8 cellular contexts compared by ENCODE assay signal in genomic region chr13:42040730-42041016, GRCh38. TPM values are rescaled to one million over a fixed set of nuclear protein-coding genes. Genes with fewer than 3 reads are reported as not detected.
DNase-seq lines count a peak whose midpoint lies in the region; ATAC-seq, FAIRE-seq and TF ChIP-seq lines count a peak whose summit lies in the region.

No MANE protein-coding gene starts in this region.

- H3K27ac Mint-ChIP-seq in memory B cell = no peak overlapping the region

- BruUV-seq in HCT116 (replicated peaks; lab: Mats Ljungman, UMichigan) = no TSS peak

- POLR2A ChIA-PET in A549 (lab: Yijun Ruan, JAX) (interaction anchor here (2.1 kb wide), 1 partner anchor 80 kb away, joined by 9 read pairs; the partner anchor contains the start of gene VWA8), HCT116 (lab: Charles Lee) (no interaction called here)

- TF ChIP-seq CTCF in A549 (IDR thresholded peaks at IDR 0.05) = no peak
- TF ChIP-seq CTCF in HCT116 (IDR thresholded peaks at IDR 0.05 in 2 of 3, conservative IDR thresholded peaks at IDR 0.05 in 1 of 3; ENCODE audit: borderline replicate concordance in 1 of 3, insufficient read depth in 1 of 3, low read depth in 2 of 3, low read length in 2 of 3) = no peak
- no peak for TF ChIP-seq CTCF in ascending aorta (IDR thresholded peaks at IDR 0.05)

- ATAC-seq in A549 (no peak), HCT116 (no peak), memory B cell (ENCODE audit: low read depth) (no peak), GM21528 (IDR thresholded peaks at IDR 0.05; ENCODE audit: low FRiP score, unreplicated experiment) (no peak)

- peak overlapping the region; percentile 63 for H3K4me3 ChIP-seq in A549
- peak overlapping the region; percentile 62 to 65 for H3K4me3 ChIP-seq in HCT116 (replicated peaks in 1 of 2; ENCODE audit: low read depth in 1 of 2, low read length in 2 of 2)
- H3K4me3 ChIP-seq in ascending aorta = peak overlapping the region; percentile 78 to 91

- H3K9me2 ChIP-seq in HCT116 (ENCODE audit: insufficient read depth) = no peaks in the 10 kb centered on the region

- peaks cover 5% of the 10 kb centered on the region for H3K9me3 Mint-ChIP-seq in memory B cell

- H3K4me2 ChIP-seq in A549 (peak overlapping the region; percentile 69), HCT116 (ENCODE audit: low read length) (peak overlapping the region; percentile 91)

- H3K27me3 ChIP-seq in HCT116 (ENCODE audit: insufficient read depth, low read length) = no peaks in the 10 kb centered on the region
- H3K27me3 ChIP-seq in ascending aorta = no peaks in the 10 kb centered on the region

- H3K4me1 ChIP-seq in A549 (peaks cover 6% of the 10 kb centered on the region; the same call in 2 of the 3 replicates), HCT116 (ENCODE audit: control insufficient read depth in 1 of 2, insufficient read depth in 2 of 2, low read length in 2 of 2) (peaks cover 6 to 20% of the 10 kb centered on the region in 2 experiments; a peak in 3 of 4 replicates), ascending aorta (peaks cover 0 to 8% of the 10 kb centered on the region in 2 donors)

- WGBS in A549 (ENCODE audit: missing lambda C conversion rate) = no CpG with 5 or more reads among the region's 49 CpGs

- peaks cover 8% of the 10 kb centered on the region for H3K79me2 ChIP-seq in HCT116 (ENCODE audit: insufficient read depth, low read length)

- peaks cover 12% of the 10 kb centered on the region for H3K27me3 Mint-ChIP-seq in memory B cell

- peaks cover 11% of the 10 kb centered on the region; the same call in 2 of the 3 replicates for H3K9me3 ChIP-seq in A549
- H3K9me3 ChIP-seq in HCT116 (ENCODE audit: control insufficient read depth in 1 of 2, insufficient read depth in 1 of 2, low read depth in 1 of 2, low read length in 2 of 2) = peaks cover 0 to 4% of the 10 kb centered on the region in 2 experiments; a peak in 1 of 4 replicates
- H3K9me3 ChIP-seq in ascending aorta = no peaks in the 10 kb centered on the region

- no peak for DNase-seq in A549 (ENCODE audit: low read depth in 1 of 2, low spot score in 1 of 2)
- no peak for DNase-seq in HCT116 (ENCODE audit: low read depth, low spot score)
- DNase-seq in ascending aorta (ENCODE audit: low spot score in 2 of 2) = no peak
- DNase-seq in memory B cell (ENCODE audit: low spot score in 2 of 2) = no peak
- DNase-seq in T-helper 1 cell = no peak
- no peak for DNase-seq in HUDEP-2 (lab: John Stamatoyannopoulos, UW; ENCODE audit: unreplicated experiment in 76 of 76)
- DNase-seq in Kasumi-1 (lab: John Stamatoyannopoulos, UW) = no peak

- TF ChIP-seq POLR2A in A549 (IDR thresholded peaks at IDR 0.05; ENCODE audit: low read length) = no peak
- TF ChIP-seq POLR2A in HCT116 (IDR thresholded peaks at IDR 0.05; ENCODE audit: borderline replicate concordance, extremely low read depth, insufficient read depth, insufficient read length) = no peak

- intact Hi-C loops in HCT116 (cut with micrococcal nuclease) (no loop called here), ascending aorta (cut with DNase I) (loop anchor here (1.0 to 10.0 kb wide), 8 partner anchors 8 to 1376 kb away; partner anchors contain the start of genes DGKH, FOXO1, NAA16 and RGCC)

- H4K20me1 ChIP-seq in HCT116 (ENCODE audit: insufficient read depth) = no peaks in the 10 kb centered on the region

- RAD21 ChIA-PET in HCT116 (lab: Charles Lee; ENCODE audit: low non-redundant PET in 1 of 2, low total read pairs in 2 of 2, uncharacterized antibody in 2 of 2, unreplicated experiment in 2 of 2) = interaction anchor here in 1 of 2 experiments (0.7 kb wide), 1 partner anchor 391 kb away, joined by 3 read pairs; no protein-coding TSS in a partner anchor

- CTCF ChIA-PET in A549 (lab: Yijun Ruan, JAX) = interaction anchor here (1.0 to 4.0 kb wide), 4 partner anchors 122 to 373 kb away, joined by 3 to 24 read pairs (median 4); no protein-coding TSS in a partner anchor
- CTCF ChIA-PET in HCT116 (lab: Charles Lee) = no interaction called here

- H3K36me3 ChIP-seq in HCT116 (ENCODE audit: control insufficient read depth in 1 of 2, insufficient read depth in 2 of 2, low read length in 2 of 2) (no peaks in the 10 kb centered on the region), ascending aorta (no peaks in the 10 kb centered on the region)

- H3K4me3 Mint-ChIP-seq in memory B cell = peak overlapping the region; percentile 84

- no peak overlapping the region for H2AFZ ChIP-seq in HCT116 (ENCODE audit: low read depth, low read length, poor library complexity, severe bottlenecking)

- no peak for FAIRE-seq in A549 (lab: Jason Lieb, UNC)

- H3K36me3 Mint-ChIP-seq in memory B cell = no peaks in the 10 kb centered on the region

- H3K27ac ChIP-seq in A549 (peak overlapping the region; percentile 84 to 100), HCT116 (ENCODE audit: low read depth, low read length) (peak overlapping the region; percentile 57), ascending aorta (peak overlapping the region; percentile 92 to 97)

- peaks cover 15% of the 10 kb centered on the region for H3K4me1 Mint-ChIP-seq in memory B cell

- TF ChIP-seq RAD21 in A549 (conservative IDR thresholded peaks at IDR 0.05 in 1 of 2, IDR thresholded peaks at IDR 0.05 in 1 of 2) (no peak), HCT116 (IDR thresholded peaks at IDR 0.05; ENCODE audit: low read depth) (no peak)

- peak overlapping the region; percentile 68 for H3K9ac ChIP-seq in HCT116 (ENCODE audit: low read length)

- TF ChIP-seq EP300 in A549 (IDR thresholded peaks at IDR 0.05) = no peak

TF ChIP-seq in A549, 52 proteins besides CTCF, POLR2A, EP300 and RAD21:
- TF ChIP-seq CHD4 (IDR thresholded peaks at IDR 0.05; ENCODE audit: borderline replicate concordance) = no peak
- TF ChIP-seq HOXA7 (CRISPR knock-in tag; IDR thresholded peaks at IDR 0.05) = no peak
- no peak for TF ChIP-seq TP53 (CRISPR knock-in tag; IDR thresholded peaks at IDR 0.05)
- no peak for TF ChIP-seq PHF8 (IDR thresholded peaks at IDR 0.05; ENCODE audit: borderline replicate concordance, low read depth)
- TF ChIP-seq RFX5 (IDR thresholded peaks at IDR 0.05) = no peak
- TF ChIP-seq HES2 (IDR thresholded peaks at IDR 0.05) = no peak
TF ChIP-seq in A549: peak in this region for 0.

TF ChIP-seq in HCT116, 20 proteins besides CTCF, POLR2A, EP300 and RAD21 (continues in another document):
- TF ChIP-seq EGR1 (IDR thresholded peaks at IDR 0.05; ENCODE audit: low read depth) (no peak), ZBTB33 (IDR thresholded peaks at IDR 0.05; ENCODE audit: extremely low read depth, insufficient replicate concordance, low read length) (no peak), SRF (IDR thresholded peaks at IDR 0.05; ENCODE audit: low read depth) (no peak), TCF7L2 (IDR thresholded peaks at IDR 0.05; ENCODE audit: borderline replicate concordance, extremely low read depth, insufficient read depth, insufficient read length) (no peak), EZH2 (IDR thresholded peaks at IDR 0.05) (no peak), ATF3 (IDR thresholded peaks at IDR 0.05) (no peak), POLR2AphosphoS5 (IDR thresholded peaks at IDR 0.05; ENCODE audit: low read depth, low read length) (no peak), ZNF274 (IDR thresholded peaks at IDR 0.05; ENCODE audit: low read depth, low read length) (no peak), CBX3 (IDR thresholded peaks at IDR 0.05; ENCODE audit: low read depth) (no peak), ZFX (IDR thresholded peaks at IDR 0.05) (no peak)

RNA-seq across cellular contexts. Expression of gene DGKH, which starts 7.8 kb away (rescaled TPM):
- polyA plus RNA-seq in A549 (2011; rRNA removed) (6.3 and 6.7 TPM in 2 replicates), A549 (2017; fragmentation: RNase III; extraction: RNeasy Plus Mini Kit Qiagen cat#74134 plus additional on column Dnase treatment) (3.6 to 4.4 TPM (median 3.8 TPM) in 3 replicates)
- 2.8 and 3.1 TPM in 2 replicates for polyA plus RNA-seq in A549 (2012; cell fraction: cytosol; rRNA removed)
- 1.5 and 2.6 TPM in 2 replicates for polyA plus RNA-seq in A549 (2012; cell fraction: nucleus; rRNA removed)
- polyA minus RNA-seq in A549 (2011; rRNA and poly(A)+ RNA removed) = 12.4 and 14.1 TPM in 2 replicates
- total RNA-seq in HCT116 (2021; ENCODE audit: unreplicated experiment) (9.2 TPM), ascending aorta (16.0 TPM)
- 2.5 and 3.0 TPM in 2 replicates for polyA plus RNA-seq in HCT116 (2012)
